Comparison of ENCODE assay signal across 11 cellular contexts in genomic region chr6:153790048-153790447, GRCh38.
DNase-seq lines count a peak whose midpoint lies in the region; ATAC-seq, FAIRE-seq and TF ChIP-seq lines count a peak whose summit lies in the region.
"Had no signal": no experiment of that assay in that cellular context is flagged by ENCODE, and none has a peak within 500 bp of the region (broad histone marks: within the 10 kb centered on the region; RNA-seq: fewer than 3 reads in every experiment).

No MANE protein-coding gene starts in this region.

- H3K27ac Mint-ChIP-seq in astrocyte (ENCODE audit: unreplicated experiment): peak overlapping the region; percentile 85
- H3K27ac Mint-ChIP-seq in naive thymus-derived CD8-positive, alpha-beta T cell: no peak overlapping the region
- H3K27ac Mint-ChIP-seq: CD4-positive, alpha-beta T cell had no signal

- H3K9me3 Mint-ChIP-seq in astrocyte (ENCODE audit: unreplicated experiment): peaks cover 6% of the 10 kb centered on the region
- H3K9me3 Mint-ChIP-seq in naive thymus-derived CD8-positive, alpha-beta T cell: peaks cover 0 to 15% (median 3%) of the 10 kb centered on the region in 9 donors
- H3K9me3 Mint-ChIP-seq: CD4-positive, alpha-beta T cell had no signal

- peaks cover 5% of the 10 kb centered on the region for H3K4me1 ChIP-seq in astrocyte (ENCODE audit: insufficient read depth, low read length)

- no peak overlapping the region for H3K4me2 ChIP-seq in astrocyte (ENCODE audit: low read length)

- H3K36me3 Mint-ChIP-seq in astrocyte (ENCODE audit: low read depth, unreplicated experiment): no peaks in the 10 kb centered on the region
- H3K36me3 Mint-ChIP-seq in naive thymus-derived CD8-positive, alpha-beta T cell: no peaks in the 10 kb centered on the region

- in situ Hi-C loops in ACHN (cut with HindIII; ENCODE audit: low pct_ligation_motif_present, low pct_unique_long_range_greater_than_20kb, low sequenced_read_pairs): no loop called here

- no peak overlapping the region for H2AFZ ChIP-seq in astrocyte (ENCODE audit: low read depth, low read length)

- no peak overlapping the region for H3K4me3 Mint-ChIP-seq in astrocyte (ENCODE audit: unreplicated experiment)
- no peak overlapping the region for H3K4me3 Mint-ChIP-seq in naive thymus-derived CD8-positive, alpha-beta T cell
- H3K4me3 Mint-ChIP-seq: CD4-positive, alpha-beta T cell had no signal

- no peaks in the 10 kb centered on the region for H3K36me3 ChIP-seq in astrocyte (ENCODE audit: insufficient read depth, low read length)

- H3K27ac ChIP-seq in astrocyte (ENCODE audit: low read depth, low read length): peak overlapping the region; percentile 21

- no peak for ATAC-seq in naive thymus-derived CD8-positive, alpha-beta T cell

- POLR2A ChIA-PET in naive thymus-derived CD8-positive, alpha-beta T cell (lab: Charles Lee): no interaction called here

- peak; percentile 31 for TF ChIP-seq CTCF in astrocyte (IDR thresholded peaks at IDR 0.05; ENCODE audit: insufficient read depth, low read depth, low read length)
- TF ChIP-seq CTCF in GM10266 (IDR thresholded peaks at IDR 0.05; ENCODE audit: control insufficient read depth, insufficient read depth, low read depth, missing control alignments): no peak

- H3K9ac ChIP-seq in astrocyte (ENCODE audit: low read length): no peak overlapping the region

- FAIRE-seq in astrocyte (lab: Jason Lieb, UNC): no peak
- FAIRE-seq: colon had no signal

- DNase-seq in ACHN (peak; percentile 72), HS-27A (ENCODE audit: low read depth) (peak; percentile 15), astrocyte (ENCODE audit: low read depth) (peak; percentile 86), islet precursor cell (peak; percentile 57), AG08395 (ENCODE audit: low spot score) (no peak), NCI-H526 treated with DMSO at 0.1 percent for 48 hours (lab: John Stamatoyannopoulos, UW) (no peak), GM10266 (ENCODE audit: extremely low spot score) (no peak)
- DNase-seq in naive thymus-derived CD8-positive, alpha-beta T cell: no peak
- DNase-seq: CD4-positive, alpha-beta T cell; midbrain had no signal

- H3K79me2 ChIP-seq in astrocyte (ENCODE audit: insufficient read depth, low read length): no peaks in the 10 kb centered on the region

- H4K20me1 ChIP-seq in astrocyte (ENCODE audit: insufficient read depth, low read length): no peaks in the 10 kb centered on the region

- no peaks in the 10 kb centered on the region for H3K27me3 ChIP-seq in astrocyte (ENCODE audit: insufficient read depth, low read length)

- H3K4me3 ChIP-seq in astrocyte (ENCODE audit: insufficient read depth, low read depth, low read length): no peak overlapping the region

- no peaks in the 10 kb centered on the region for H3K9me3 ChIP-seq in astrocyte (ENCODE audit: insufficient read depth, low read depth, low read length)

- H3K27me3 Mint-ChIP-seq in astrocyte (ENCODE audit: low read depth, unreplicated experiment): no peaks in the 10 kb centered on the region
- peaks cover 0 to 11% (median 0%) of the 10 kb centered on the region in 5 donors for H3K27me3 Mint-ChIP-seq in naive thymus-derived CD8-positive, alpha-beta T cell
- H3K27me3 Mint-ChIP-seq: CD4-positive, alpha-beta T cell had no signal

- H3K4me1 Mint-ChIP-seq in astrocyte (ENCODE audit: low read depth, unreplicated experiment): peaks cover 17% of the 10 kb centered on the region
- H3K4me1 Mint-ChIP-seq in naive thymus-derived CD8-positive, alpha-beta T cell: no peaks in the 10 kb centered on the region

Comparison
In these comparisons a context has a peak if more than half of its experiments do, and no peak if none do; other contexts are left out.
1. DNase-seq: peak in ACHN (single experiment), HS-27A (single experiment), astrocyte (single experiment) and islet precursor cell (single experiment); none in AG08395 (single experiment), naive thymus-derived CD8-positive, alpha-beta T cell (0 of 10), NCI-H526 treated with DMSO at 0.1 percent for 48 hours (single experiment) and GM10266 (single experiment).